In genomic region chr9:86353591-86354047, GRCh38 we compare ENCODE assay signal across 8 cellular contexts. TPM values are rescaled to one million over a fixed set of nuclear protein-coding genes. Genes with fewer than 3 reads are reported as not detected.
A peak's percentile ranks its signal among the peaks of the same experiment; 100 is the strongest.
DNase-seq lines count a peak whose midpoint lies in the region; TF ChIP-seq lines count a peak whose summit lies in the region.

No MANE protein-coding gene starts in this region.

- H3K4me2 ChIP-seq in DOHH2 (ENCODE audit: low read length) (peak overlapping the region; percentile 75), fibroblast of lung (ENCODE audit: extremely low read depth, insufficient read depth, low read length) (peak overlapping the region; percentile 80)

- H3K9me2 ChIP-seq in DOHH2 (replicated peaks; ENCODE audit: control insufficient read depth, low read length) = no peaks in the 10 kb centered on the region

- H3F3A ChIP-seq in DOHH2 (ENCODE audit: control insufficient read depth, insufficient read depth) = peaks cover 7% of the 10 kb centered on the region

- H3K4me1 ChIP-seq in DOHH2 (ENCODE audit: control insufficient read depth, low read length) (peaks cover 27% of the 10 kb centered on the region), HUES64 (ENCODE audit: insufficient read depth, low read length) (peaks cover 25% of the 10 kb centered on the region; the same call in 1 of the 2 replicates), fibroblast of lung (ENCODE audit: control insufficient read depth, extremely low read depth, insufficient read depth, low read length) (peaks cover 5% of the 10 kb centered on the region), neutrophil (ENCODE audit: control insufficient read depth in 1 of 2, insufficient read depth in 1 of 2, low read depth in 1 of 2, low read length in 1 of 2) (peaks cover 62 to 63% of the 10 kb centered on the region in 2 experiments)

- H3K79me2 ChIP-seq in DOHH2 (ENCODE audit: control insufficient read depth, low read length) (peaks cover 54% of the 10 kb centered on the region), fibroblast of lung (ENCODE audit: control insufficient read depth, insufficient read depth, low read length) (peaks cover 45% of the 10 kb centered on the region)

- CTCF ChIA-PET in activated CD4-positive, alpha-beta T cell treated with anti-CD3 and anti-CD28 coated beads, Interleukin-2, amount 10 ng/mL, durations not matched to agents 7 days and 5 days (lab: Charles Lee) = no interaction called here

- H3K4me3 ChIP-seq in DOHH2 (ENCODE audit: low read length) = peak overlapping the region; percentile 89
- H3K4me3 ChIP-seq in HUES64 (ENCODE audit: low read length) = peak overlapping the region; percentile 96
- peak overlapping the region; percentile 75 to 98 (median 95) for H3K4me3 ChIP-seq in fibroblast of lung (replicated peaks in 1 of 4; ENCODE audit: control extremely low read depth in 1 of 4, insufficient read depth in 1 of 4, low read depth in 3 of 4, low read length in 4 of 4)
- H3K4me3 ChIP-seq in neutrophil (ENCODE audit: low read depth in 1 of 2, low read length in 1 of 2) = peak overlapping the region; percentile 79 to 95

- TF ChIP-seq CTCF in DOHH2 (IDR thresholded peaks at IDR 0.05; ENCODE audit: low read depth, low read length, poor library complexity, severe bottlenecking) = no peak
- TF ChIP-seq CTCF in fibroblast of lung (conservative IDR thresholded peaks at IDR 0.05 in 1 of 2, IDR thresholded peaks at IDR 0.05 in 1 of 2; ENCODE audit: low read depth in 1 of 2, low read length in 2 of 2) = no peak
- TF ChIP-seq CTCF in neutrophil (IDR thresholded peaks at IDR 0.05) = no peak

- H2AFZ ChIP-seq in fibroblast of lung (ENCODE audit: low read length) = peak overlapping the region; percentile 74

- DNase-seq in activated CD4-positive, alpha-beta T cell treated with anti-CD3 and anti-CD28 coated beads, Interleukin-2, amount 10 ng/mL, durations not matched to agents 7 days and 5 days = peak; percentile 25
- DNase-seq in fibroblast of lung (ENCODE audit: low read depth in 2 of 2) = peak in 1 of 2 donors; percentile 32
- no peak for DNase-seq in NK-92 treated with Interleukin-12 subunit alpha and Interleukin-12 subunit beta, amount 100 ng/mL, for 24 hours (lab: John Stamatoyannopoulos, UW)
- DNase-seq in SKM-1 treated with dmso at 0.1 percent for 144 hours (lab: John Stamatoyannopoulos, UW; ENCODE audit: unreplicated experiment) = no peak
- DNase-seq in NCI-H345 treated with DMSO at 0.1 percent for 48 hours (lab: John Stamatoyannopoulos, UW; ENCODE audit: unreplicated experiment) = no peak

- peak overlapping the region; percentile 90 for H3K27ac Mint-ChIP-seq in activated CD4-positive, alpha-beta T cell treated with anti-CD3 and anti-CD28 coated beads, Interleukin-2, amount 10 ng/mL, durations not matched to agents 7 days and 5 days

- no peaks in the 10 kb centered on the region for H3K27me3 ChIP-seq in DOHH2 (ENCODE audit: control insufficient read depth, low read length)
- H3K27me3 ChIP-seq in HUES64 (ENCODE audit: insufficient read depth, low read length) = peaks cover 4% of the 10 kb centered on the region; the same call in 1 of the 2 replicates
- no peaks in the 10 kb centered on the region for H3K27me3 ChIP-seq in fibroblast of lung (ENCODE audit: control insufficient read depth, insufficient read depth, low read length)
- H3K27me3 ChIP-seq in neutrophil = peaks cover 30% of the 10 kb centered on the region

- peaks cover 35% of the 10 kb centered on the region for H3K36me3 Mint-ChIP-seq in activated CD4-positive, alpha-beta T cell treated with anti-CD3 and anti-CD28 coated beads, Interleukin-2, amount 10 ng/mL, durations not matched to agents 7 days and 5 days (ENCODE audit: low read depth)

- H3K36me3 ChIP-seq in DOHH2 (ENCODE audit: control insufficient read depth, low read length) (peaks cover 33% of the 10 kb centered on the region), HUES64 (ENCODE audit: insufficient read depth, low read length) (peaks cover 25% of the 10 kb centered on the region), fibroblast of lung (ENCODE audit: control insufficient read depth, insufficient read depth, low read length) (no peaks in the 10 kb centered on the region), neutrophil (peaks cover 26% of the 10 kb centered on the region)

- POLR2A ChIA-PET in activated CD4-positive, alpha-beta T cell treated with anti-CD3 and anti-CD28 coated beads, Interleukin-2, amount 10 ng/mL, durations not matched to agents 7 days and 5 days (lab: Charles Lee) = interaction anchor here (0.6 kb wide), 1 partner anchor 15 kb away, joined by 3 read pairs; no protein-coding TSS in a partner anchor

- H3K9me3 ChIP-seq in DOHH2 (ENCODE audit: control insufficient read depth, insufficient read depth, low read length) = no peaks in the 10 kb centered on the region
- no peaks in the 10 kb centered on the region for H3K9me3 ChIP-seq in HUES64 (ENCODE audit: insufficient read depth, low read depth, low read length)
- no peaks in the 10 kb centered on the region for H3K9me3 ChIP-seq in fibroblast of lung (ENCODE audit: control insufficient read depth, insufficient read depth, low read depth, low read length)
- H3K9me3 ChIP-seq in neutrophil = no peaks in the 10 kb centered on the region

- no peaks in the 10 kb centered on the region for H3K27me3 Mint-ChIP-seq in activated CD4-positive, alpha-beta T cell treated with anti-CD3 and anti-CD28 coated beads, Interleukin-2, amount 10 ng/mL, durations not matched to agents 7 days and 5 days

- H3K9ac ChIP-seq in HUES64 (ENCODE audit: low read depth, low read length) (peak overlapping the region; percentile 80), fibroblast of lung (ENCODE audit: insufficient read depth, low read length) (peak overlapping the region; percentile 86)

- H4K20me1 ChIP-seq in DOHH2 (ENCODE audit: control insufficient read depth, insufficient read depth, low read depth, low read length) (no peaks in the 10 kb centered on the region), fibroblast of lung (ENCODE audit: control insufficient read depth, extremely low read depth, insufficient read depth, low read length) (no peaks in the 10 kb centered on the region)

- H3K4me1 Mint-ChIP-seq in activated CD4-positive, alpha-beta T cell treated with anti-CD3 and anti-CD28 coated beads, Interleukin-2, amount 10 ng/mL, durations not matched to agents 7 days and 5 days = peaks cover 44% of the 10 kb centered on the region

- no peaks in the 10 kb centered on the region for H3K9me3 Mint-ChIP-seq in activated CD4-positive, alpha-beta T cell treated with anti-CD3 and anti-CD28 coated beads, Interleukin-2, amount 10 ng/mL, durations not matched to agents 7 days and 5 days

- peak overlapping the region; percentile 94 for H3K4me3 Mint-ChIP-seq in activated CD4-positive, alpha-beta T cell treated with anti-CD3 and anti-CD28 coated beads, Interleukin-2, amount 10 ng/mL, durations not matched to agents 7 days and 5 days

- H3K27ac ChIP-seq in DOHH2 (ENCODE audit: low read depth, low read length) = peak overlapping the region; percentile 90
- peak overlapping the region; percentile 94 for H3K27ac ChIP-seq in HUES64 (ENCODE audit: low read depth, low read length)
- peak overlapping the region; percentile 88 for H3K27ac ChIP-seq in fibroblast of lung (ENCODE audit: insufficient read depth, low read length)
- peak overlapping the region; percentile 97 for H3K27ac ChIP-seq in neutrophil

- WGBS in HUES64 = 4% methylated on average over 16 of the region's 16 CpGs

RNA-seq across cellular contexts. Expression of gene TUT7, which starts 0.6 kb away (rescaled TPM):
- polyA plus RNA-seq in HUES64 (2013, experiment 1 of 2) = 8.9 TPM
- polyA plus RNA-seq in HUES64 (2013, experiment 2 of 2) = 9.2 TPM
- total RNA-seq in activated CD4-positive, alpha-beta T cell treated with anti-CD3 and anti-CD28 coated beads, Interleukin-2, amount 10 ng/mL, durations not matched to agents 7 days and 5 days = 10 to 100 TPM; 37.2 to 38.2 TPM
- 36.3 and 39.0 TPM in 2 replicates for total RNA-seq in fibroblast of lung
- polyA plus RNA-seq in fibroblast of lung = 22.8 and 31.8 TPM in 2 replicates
- polyA plus RNA-seq in fibroblast of lung (2012) = 12.0 and 17.6 TPM in 2 replicates
- polyA minus RNA-seq in fibroblast of lung (ENCODE audit: low replicate concordance) = 1.4 and 5.1 TPM in 2 replicates
